ENCODE assay signal across 16 cellular contexts in the genomic region with DNA sequence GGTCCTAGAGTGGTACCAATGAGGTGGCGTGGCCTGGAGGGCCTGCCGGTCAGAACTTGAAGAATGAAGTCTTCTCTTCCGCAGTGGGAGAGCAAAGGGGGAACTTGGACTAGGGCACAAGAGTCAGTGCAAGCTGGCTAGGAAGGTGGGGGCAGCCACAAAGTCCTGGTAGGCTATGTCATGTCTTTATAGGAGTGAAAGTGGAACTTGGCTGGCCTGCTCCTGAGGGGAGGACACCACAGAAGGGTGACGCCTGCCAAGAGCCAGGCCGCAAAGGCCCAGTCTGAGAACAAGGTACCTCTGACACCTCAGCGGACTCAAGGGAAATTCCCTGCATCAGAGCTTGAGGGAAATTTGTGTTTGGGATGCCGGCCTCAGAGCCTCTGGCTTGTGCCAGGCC. TPM values are rescaled to one million over a fixed set of nuclear protein-coding genes. Genes with fewer than 3 reads are reported as not detected.
DNase-seq lines count a peak whose midpoint lies in the region; ATAC-seq and TF ChIP-seq lines count a peak whose summit lies in the region.
"Had no signal": no experiment of that assay in that cellular context is flagged by ENCODE, and none has a peak within 500 bp of the region (broad histone marks: within the 10 kb centered on the region; RNA-seq: fewer than 3 reads in every experiment).

No MANE protein-coding gene starts in this region.

- H3K23me2 ChIP-seq in H9 (ENCODE audit: insufficient read length, low read depth, low read length, poor library complexity, severe bottlenecking), result no peaks in the 10 kb centered on the region

- H3K23ac ChIP-seq in H9 (ENCODE audit: insufficient read length, low read depth, low read length), result no peak overlapping the region

- H2BK15ac ChIP-seq in H9 (ENCODE audit: low read depth, low read length), result no peak overlapping the region

- H3K56ac ChIP-seq in H9 (ENCODE audit: insufficient read length, low read depth, low read length), result no peak overlapping the region

- H2AFZ ChIP-seq in H9 (ENCODE audit: low read length), result no peak overlapping the region

- H3K4me3 ChIP-seq in right atrium auricular region (no peak overlapping the region), prostate gland (no peak overlapping the region)

- H3K4me3 Mint-ChIP-seq in H9 (no peak overlapping the region), T-helper 17 cell (no peak overlapping the region)
- no peak overlapping the region for H3K4me3 Mint-ChIP-seq in stimulated activated memory B cell treated with anti-CD40 and anti-IgM and Interleukin-4, amounts not matched to agents 10 μg/mL and 1 μg/mL and 100 μg/mL, for 72 hours
- H3K4me3 Mint-ChIP-seq: activated T-cell treated with anti-CD3 and anti-CD28 coated beads, Interleukin-2, amount 50 U/mL, for 4 hours; neural crest cell; stimulated activated naive CD8-positive, alpha-beta T cell treated with anti-CD3 and anti-CD28 coated beads, Interleukin-15, amount 100 ng/mL, for 72 hours had no signal

- ATAC-seq in T-helper 17 cell, result peak; percentile 37
- ATAC-seq in stimulated activated memory B cell treated with anti-CD40 and anti-IgM and Interleukin-4, amounts not matched to agents 10 μg/mL and 1 μg/mL and 100 μg/mL, for 72 hours, result no peak
- no peak for ATAC-seq in SK-N-SH treated with all-trans-retinoic acid at 6 μM for 48 hours
- ATAC-seq: activated T-cell treated with anti-CD3 and anti-CD28 coated beads, Interleukin-2, amount 50 U/mL, for 4 hours; stimulated activated naive CD8-positive, alpha-beta T cell treated with anti-CD3 and anti-CD28 coated beads, Interleukin-15, amount 100 ng/mL, for 72 hours had no signal

- TF ChIP-seq POLR2A in prostate gland (IDR thresholded peaks at IDR 0.05), result no peak

- no peak overlapping the region for H2BK5ac ChIP-seq in H9 (ENCODE audit: insufficient read length, low read length)

- H3K36me3 Mint-ChIP-seq in H9 (ENCODE audit: insufficient read depth in 1 of 3, low read depth in 3 of 3), result no peaks in the 10 kb centered on the region
- peaks cover 2% of the 10 kb centered on the region for H3K36me3 Mint-ChIP-seq in T-helper 17 cell (ENCODE audit: low read depth)
- no peaks in the 10 kb centered on the region for H3K36me3 Mint-ChIP-seq in stimulated activated memory B cell treated with anti-CD40 and anti-IgM and Interleukin-4, amounts not matched to agents 10 μg/mL and 1 μg/mL and 100 μg/mL, for 72 hours

- no peaks in the 10 kb centered on the region for H3K79me1 ChIP-seq in H9 (ENCODE audit: insufficient read depth, low read depth, low read length, poor library complexity, severe bottlenecking)

- H4K8ac ChIP-seq in H9 (replicated peaks; ENCODE audit: insufficient read length, low read depth, low read length), result no peak overlapping the region

- peak overlapping the region; percentile 33 for H4K91ac ChIP-seq in H9 (ENCODE audit: insufficient read length, low read depth, low read length)

- no peaks in the 10 kb centered on the region for H3K27me3 ChIP-seq in H9 (ENCODE audit: insufficient read depth, low read length)
- H3K27me3 ChIP-seq in right atrium auricular region, result no peaks in the 10 kb centered on the region
- no peaks in the 10 kb centered on the region for H3K27me3 ChIP-seq in prostate gland (replicated peaks; ENCODE audit: insufficient read depth)

- TF ChIP-seq CTCF in H9 (conservative IDR thresholded peaks at IDR 0.05) (no peak), right atrium auricular region (IDR thresholded peaks at IDR 0.05) (no peak), prostate gland (IDR thresholded peaks at IDR 0.05) (no peak)

- H3K9me3 Mint-ChIP-seq in H9, result no peaks in the 10 kb centered on the region
- no peaks in the 10 kb centered on the region for H3K9me3 Mint-ChIP-seq in stimulated activated memory B cell treated with anti-CD40 and anti-IgM and Interleukin-4, amounts not matched to agents 10 μg/mL and 1 μg/mL and 100 μg/mL, for 72 hours
- H3K9me3 Mint-ChIP-seq: activated T-cell treated with anti-CD3 and anti-CD28 coated beads, Interleukin-2, amount 50 U/mL, for 4 hours; neural crest cell; stimulated activated naive CD8-positive, alpha-beta T cell treated with anti-CD3 and anti-CD28 coated beads, Interleukin-15, amount 100 ng/mL, for 72 hours had no signal

- H3K36me3 ChIP-seq in right atrium auricular region, result no peaks in the 10 kb centered on the region
- H3K36me3 ChIP-seq in prostate gland, result no peaks in the 10 kb centered on the region

- no peaks in the 10 kb centered on the region for H3K79me2 ChIP-seq in H9 (ENCODE audit: insufficient read depth, low read length)

- H4K20me1 ChIP-seq in H9 (ENCODE audit: control insufficient read depth, insufficient read depth, insufficient read length), result no peaks in the 10 kb centered on the region

- H3K27ac Mint-ChIP-seq in H9, result no peak overlapping the region; a peak in 1 of 7 replicates
- no peak overlapping the region for H3K27ac Mint-ChIP-seq in T-helper 17 cell
- no peak overlapping the region for H3K27ac Mint-ChIP-seq in stimulated activated memory B cell treated with anti-CD40 and anti-IgM and Interleukin-4, amounts not matched to agents 10 μg/mL and 1 μg/mL and 100 μg/mL, for 72 hours
- H3K27ac Mint-ChIP-seq: stimulated activated naive CD8-positive, alpha-beta T cell treated with anti-CD3 and anti-CD28 coated beads, Interleukin-15, amount 100 ng/mL, for 72 hours had no signal

- H3K27me3 Mint-ChIP-seq in H9 (ENCODE audit: low read depth) (no peaks in the 10 kb centered on the region), T-helper 17 cell (peaks cover 13% of the 10 kb centered on the region)
- H3K27me3 Mint-ChIP-seq in stimulated activated memory B cell treated with anti-CD40 and anti-IgM and Interleukin-4, amounts not matched to agents 10 μg/mL and 1 μg/mL and 100 μg/mL, for 72 hours, result no peaks in the 10 kb centered on the region
- H3K27me3 Mint-ChIP-seq: stimulated activated naive CD8-positive, alpha-beta T cell treated with anti-CD3 and anti-CD28 coated beads, Interleukin-15, amount 100 ng/mL, for 72 hours had no signal

- DNase-seq in H9 (no peak), T-helper 17 cell (no peak), right atrium auricular region (ENCODE audit: low spot score) (no peak), prostate gland (ENCODE audit: low spot score) (peak; percentile 24), GOT3 (lab: John Stamatoyannopoulos, UW) (no peak), HT-29 (ENCODE audit: low spot score) (no peak)
- DNase-seq: activated T-cell treated with anti-CD3 and anti-CD28 coated beads, Interleukin-2, amount 50 U/mL, for 4 hours; KG1; NCI-H2029 treated with DMSO at 0.1 percent for 48 hours; NCI-H748 treated with DMSO at 0.1 percent for 48 hours; stimulated activated naive CD8-positive, alpha-beta T cell treated with anti-CD3 and anti-CD28 coated beads, Interleukin-15, amount 100 ng/mL, for 72 hours; T1000 had no signal

- H4K5ac ChIP-seq in H9 (ENCODE audit: insufficient read length, low read depth, low read length), result no peak overlapping the region

- no peak overlapping the region for H2BK20ac ChIP-seq in H9 (ENCODE audit: low read depth, low read length, poor library complexity, severe bottlenecking)

- H3K4me1 ChIP-seq in H9 (ENCODE audit: insufficient read depth, low read length), result no peaks in the 10 kb centered on the region
- H3K4me1 ChIP-seq in right atrium auricular region, result peaks cover 0 to 11% of the 10 kb centered on the region in 2 donors
- H3K4me1 ChIP-seq in prostate gland (replicated peaks), result no peaks in the 10 kb centered on the region

- H3K9me3 ChIP-seq in H9 (ENCODE audit: control insufficient read depth, low read depth, low read length) (no peaks in the 10 kb centered on the region), T-helper 17 cell (ENCODE audit: control insufficient read depth, low read length, poor library complexity, severe bottlenecking) (no peaks in the 10 kb centered on the region), right atrium auricular region (no peaks in the 10 kb centered on the region), prostate gland (no peaks in the 10 kb centered on the region)

- no peak overlapping the region for H2AK5ac ChIP-seq in H9 (ENCODE audit: insufficient read length, low read length)

- no peak overlapping the region for H3T11ph ChIP-seq in H9 (ENCODE audit: low read length)

- no peak overlapping the region; the same call in 1 of the 2 replicates for H3K14ac ChIP-seq in H9 (ENCODE audit: insufficient read depth, low read length)

- no peak overlapping the region for H2BK12ac ChIP-seq in H9 (ENCODE audit: insufficient read length, low read depth, low read length)

- H3K18ac ChIP-seq in H9 (ENCODE audit: insufficient read length, low read depth, low read length), result no peak overlapping the region

- no CpG with 5 or more reads among the region's 7 CpGs for WGBS in H9 (ENCODE audit: extremely low coverage, insufficient read length, low lambda C conversion rate)
- WGBS in prostate gland, result 72% methylated on average over 7 of the region's 7 CpGs

- peaks cover 0 to 4% of the 10 kb centered on the region in 2 experiments; a peak in 2 of 4 replicates for H3K4me1 Mint-ChIP-seq in H9
- H3K4me1 Mint-ChIP-seq in T-helper 17 cell, result no peaks in the 10 kb centered on the region
- H3K4me1 Mint-ChIP-seq in stimulated activated memory B cell treated with anti-CD40 and anti-IgM and Interleukin-4, amounts not matched to agents 10 μg/mL and 1 μg/mL and 100 μg/mL, for 72 hours, result no peaks in the 10 kb centered on the region

- no peak overlapping the region for H3K4ac ChIP-seq in H9 (ENCODE audit: low read depth, low read length)

- intact Hi-C loops in prostate gland (cut with DNase I), result loop anchor here (5.0 kb wide), 1 partner anchor 34 kb away; the partner anchor contains the start of gene MAP3K20

- H3K27ac ChIP-seq in H9 (ENCODE audit: insufficient read length, low read depth, low read length), result no peak overlapping the region
- peak overlapping the region; percentile 32 to 56 for H3K27ac ChIP-seq in right atrium auricular region
- no peak overlapping the region for H3K27ac ChIP-seq in prostate gland
- H3K27ac ChIP-seq: epithelial cell of prostate had no signal

- H3K9ac ChIP-seq in H9 (ENCODE audit: extremely low read depth, insufficient read length, low read length), result no peak overlapping the region

- no peak overlapping the region for H2BK120ac ChIP-seq in H9 (ENCODE audit: low read depth, low read length, poor library complexity, severe bottlenecking)

- no peak overlapping the region for H3K4me2 ChIP-seq in H9 (ENCODE audit: insufficient read depth, insufficient read length, low read length)

TF ChIP-seq in SK-N-SH treated with all-trans-retinoic acid at 6 μM for 48 hours, 23 proteins besides CTCF, POLR2A, EP300 and RAD21:
- TF ChIP-seq ZNF565 (CRISPR knock-in tag; conservative IDR thresholded peaks at IDR 0.05; ENCODE audit: low read depth) (no peak), TCF4 (CRISPR knock-in tag; IDR thresholded peaks at IDR 0.05; ENCODE audit: borderline replicate concordance) (no peak), GLIS3 (CRISPR knock-in tag; IDR thresholded peaks at IDR 0.05) (no peak)

RNA-seq across cellular contexts. Expression of gene MAP3K20, which starts 32.2 kb away (rescaled TPM):
- total RNA-seq in H9 (2021) (8.7 and 9.2 TPM in 2 replicates), T-helper 17 cell (1 to 10 TPM; 1.7 to 4.1 TPM), right atrium auricular region (100 to 1,000 TPM; 141 to 223 TPM), prostate gland (10 to 100 TPM; 28.9 to 48.8 TPM)
- 17.4 and 18.4 TPM in 2 replicates for total RNA-seq in HT-29 (2014; rRNA removed; shearing (Covaris generic))

Comparison
In these comparisons a context has a peak if more than half of its experiments do, and no peak if none do; other contexts are left out.
1. H3K27ac ChIP-seq: peak in right atrium auricular region (2 of 2); none in H9 (single experiment) and prostate gland (0 of 2).